10 cellular contexts compared by ENCODE assay signal in genomic region chr15:66014639-66015182, GRCh38.
"Had no signal": no experiment of that assay in that cellular context is flagged by ENCODE, and none has a peak within 500 bp of the region (broad histone marks: within the 10 kb centered on the region; RNA-seq: fewer than 3 reads in every experiment).

No MANE protein-coding gene starts in this region.

- H3K4me3 Mint-ChIP-seq: activated CD4-positive, alpha-beta memory T cell treated with anti-CD3 and anti-CD28 coated beads, Interleukin-2, amount 10 ng/mL, durations not matched to agents 7 days and 5 days; mesothelial cell of epicardium had no signal

- H3K4me1 Mint-ChIP-seq: activated CD4-positive, alpha-beta memory T cell treated with anti-CD3 and anti-CD28 coated beads, Interleukin-2, amount 10 ng/mL, durations not matched to agents 7 days and 5 days had no signal

- H3K36me3 Mint-ChIP-seq: mesothelial cell of epicardium had no signal

- H3K4me3 ChIP-seq: ascending aorta, pancreas had no signal

- H3K4me1 ChIP-seq: ascending aorta, pancreas had no signal

- ATAC-seq: pancreas had no signal

- H3K9me3 ChIP-seq: ascending aorta, pancreas had no signal

- H3K27ac ChIP-seq: ascending aorta, pancreas had no signal

- H3K36me3 ChIP-seq: ascending aorta, pancreas had no signal

- H3K27ac Mint-ChIP-seq: activated CD4-positive, alpha-beta memory T cell treated with anti-CD3 and anti-CD28 coated beads, Interleukin-2, amount 10 ng/mL, durations not matched to agents 7 days and 5 days; mesothelial cell of epicardium had no signal

- DNase-seq: activated CD4-positive, alpha-beta memory T cell treated with anti-CD3 and anti-CD28 coated beads, Interleukin-2, amount 10 ng/mL, durations not matched to agents 7 days and 5 days; activated CD4-positive, CD25-positive, alpha-beta regulatory T cell treated with anti-CD3 and anti-CD28 coated beads, Interleukin-2, amount 50 U/mL, for 72 hours; activated CD8-positive, alpha-beta memory T cell treated with anti-CD3 and anti-CD28 coated beads, Interleukin-2, amount 50 U/mL, for 4 hours; activated naive CD4-positive, alpha-beta T cell; hippocampal formation; kidney glomerular epithelial cell; pancreas; stimulated activated CD4-positive, alpha-beta T cell treated with anti-CD3 and anti-CD28 coated beads, Interleukin-4, amount 100 ng/mL, for 4 hours had no signal

- H3K9me3 Mint-ChIP-seq: activated CD4-positive, alpha-beta memory T cell treated with anti-CD3 and anti-CD28 coated beads, Interleukin-2, amount 10 ng/mL, durations not matched to agents 7 days and 5 days had no signal

- H3K27me3 ChIP-seq: ascending aorta, pancreas had no signal
